30 cellular contexts compared by ENCODE assay signal in genomic region chr13:111941845-111942447, GRCh38.
"Had no signal": no experiment of that assay in that cellular context is flagged by ENCODE, and none has a peak within 500 bp of the region (broad histone marks: within the 10 kb centered on the region; RNA-seq: fewer than 3 reads in every experiment).

No MANE protein-coding gene starts in this region.

- H3K27ac ChIP-seq: coronary artery, dorsolateral prefrontal cortex, heart right ventricle, left lung, sigmoid colon, upper lobe of right lung had no signal

- H3K27ac Mint-ChIP-seq: activated CD4-positive, alpha-beta memory T cell treated with anti-CD3 and anti-CD28 coated beads for 36 hours; activated CD4-positive, alpha-beta T cell treated with anti-CD3 and anti-CD28 coated beads, Interleukin-2, amount 10 ng/mL, durations not matched to agents 24 days and 14 days; activated naive CD8-positive, alpha-beta T cell; activated T-cell treated with anti-CD3 and anti-CD28 coated beads, Interleukin-2, amount 50 U/mL, for 72 hours; effector memory CD8-positive, alpha-beta T cell; natural killer cell treated with Interleukin-12 subunit alpha and Interleukin-12 subunit beta and Interleukin-15 and Interleukin-18, amount 100 ng/mL, for 72 hours; stimulated activated memory B cell treated with anti-CD40 and anti-IgM and Interleukin-4, amounts not matched to agents 10 μg/mL and 1 μg/mL and 100 μg/mL, for 72 hours; stimulated activated naive CD8-positive, alpha-beta T cell treated with anti-CD3 and anti-CD28 coated beads, Interleukin-15, amount 100 ng/mL, for 72 hours had no signal

- DNase-seq: activated CD4-positive, alpha-beta memory T cell treated with anti-CD3 and anti-CD28 coated beads for 36 hours; activated CD4-positive, alpha-beta T cell treated with anti-CD3 and anti-CD28 coated beads, Interleukin-2, amount 10 ng/mL, durations not matched to agents 24 days and 14 days; activated CD4-positive, CD25-positive, alpha-beta regulatory T cell treated with anti-CD3 and anti-CD28 coated beads, Interleukin-2, amount 50 U/mL, for 72 hours; activated naive CD4-positive, alpha-beta T cell; activated T-cell treated with anti-CD3 and anti-CD28 coated beads for 4 hours; activated T-cell treated with anti-CD3 and anti-CD28 coated beads, Interleukin-2, amount 50 U/mL, for 72 hours; anterior cingulate cortex; effector memory CD8-positive, alpha-beta T cell; erythroblast; foreskin fibroblast; heart right ventricle; left lung; mesendoderm; mucosa of descending colon; sigmoid colon; small intestine; stimulated activated CD4-positive, alpha-beta T cell treated with anti-CD3 and anti-CD28 coated beads, Interleukin-1b, Interleukin-23, amount 100 ng/mL, for 48 hours; stimulated activated CD4-positive, alpha-beta T cell treated with anti-CD3 and anti-CD28 coated beads, Interleukin-4, amount 100 ng/mL, for 4 hours; stimulated activated CD8-positive, alpha-beta memory T cell treated with anti-CD3 and anti-CD28 coated beads, Interleukin-4, amount 100 ng/mL, for 48 hours; stimulated activated naive CD8-positive, alpha-beta T cell treated with anti-CD3 and anti-CD28 coated beads, Interleukin-15, amount 100 ng/mL, for 72 hours; substantia nigra; T-helper 2 cell; upper lobe of right lung had no signal

- ATAC-seq: activated T-cell treated with anti-CD3 and anti-CD28 coated beads, Interleukin-2, amount 50 U/mL, for 72 hours; effector memory CD8-positive, alpha-beta T cell; heart right ventricle; left lung; mucosa of descending colon; SK-N-SH treated with all-trans-retinoic acid at 6 μM for 48 hours; stimulated activated memory B cell treated with anti-CD40 and anti-IgM and Interleukin-4, amounts not matched to agents 10 μg/mL and 1 μg/mL and 100 μg/mL, for 72 hours; stimulated activated naive CD8-positive, alpha-beta T cell treated with anti-CD3 and anti-CD28 coated beads, Interleukin-15, amount 100 ng/mL, for 72 hours; upper lobe of right lung had no signal

- H3K4me1 Mint-ChIP-seq: activated CD4-positive, alpha-beta T cell treated with anti-CD3 and anti-CD28 coated beads, Interleukin-2, amount 10 ng/mL, durations not matched to agents 24 days and 14 days; stimulated activated memory B cell treated with anti-CD40 and anti-IgM and Interleukin-4, amounts not matched to agents 10 μg/mL and 1 μg/mL and 100 μg/mL, for 72 hours; stimulated activated naive CD8-positive, alpha-beta T cell treated with anti-CD3 and anti-CD28 coated beads, Interleukin-15, amount 100 ng/mL, for 72 hours had no signal

- H3K4me3 ChIP-seq: coronary artery, dorsolateral prefrontal cortex, heart right ventricle, left lung, lung, mucosa of descending colon, sigmoid colon, upper lobe of right lung had no signal

- H3K27me3 Mint-ChIP-seq: activated CD4-positive, alpha-beta T cell treated with anti-CD3 and anti-CD28 coated beads, Interleukin-2, amount 10 ng/mL, durations not matched to agents 24 days and 14 days; stimulated activated memory B cell treated with anti-CD40 and anti-IgM and Interleukin-4, amounts not matched to agents 10 μg/mL and 1 μg/mL and 100 μg/mL, for 72 hours had no signal

- H3K9me3 ChIP-seq: heart right ventricle, left lung, mucosa of descending colon, sigmoid colon, upper lobe of right lung had no signal

- H3K4me1 ChIP-seq: heart right ventricle, left lung, upper lobe of right lung had no signal

- H3K9me3 Mint-ChIP-seq: activated CD4-positive, alpha-beta memory T cell treated with anti-CD3 and anti-CD28 coated beads for 36 hours; activated CD4-positive, alpha-beta T cell treated with anti-CD3 and anti-CD28 coated beads, Interleukin-2, amount 10 ng/mL, durations not matched to agents 24 days and 14 days; activated T-cell treated with anti-CD3 and anti-CD28 coated beads, Interleukin-2, amount 50 U/mL, for 72 hours; natural killer cell treated with Interleukin-12 subunit alpha and Interleukin-12 subunit beta and Interleukin-15 and Interleukin-18, amount 100 ng/mL, for 72 hours; stimulated activated naive CD8-positive, alpha-beta T cell treated with anti-CD3 and anti-CD28 coated beads, Interleukin-15, amount 100 ng/mL, for 72 hours had no signal

- H3K36me3 Mint-ChIP-seq: activated CD4-positive, alpha-beta memory T cell treated with anti-CD3 and anti-CD28 coated beads for 36 hours; activated naive CD8-positive, alpha-beta T cell; natural killer cell treated with Interleukin-12 subunit alpha and Interleukin-12 subunit beta and Interleukin-15 and Interleukin-18, amount 100 ng/mL, for 72 hours; stimulated activated memory B cell treated with anti-CD40 and anti-IgM and Interleukin-4, amounts not matched to agents 10 μg/mL and 1 μg/mL and 100 μg/mL, for 72 hours had no signal

- H3K4me3 Mint-ChIP-seq: activated CD4-positive, alpha-beta memory T cell treated with anti-CD3 and anti-CD28 coated beads for 36 hours; activated CD4-positive, alpha-beta T cell treated with anti-CD3 and anti-CD28 coated beads, Interleukin-2, amount 10 ng/mL, durations not matched to agents 24 days and 14 days; activated naive CD8-positive, alpha-beta T cell; activated T-cell treated with anti-CD3 and anti-CD28 coated beads, Interleukin-2, amount 50 U/mL, for 72 hours; effector memory CD8-positive, alpha-beta T cell; natural killer cell treated with Interleukin-12 subunit alpha and Interleukin-12 subunit beta and Interleukin-15 and Interleukin-18, amount 100 ng/mL, for 72 hours; stimulated activated memory B cell treated with anti-CD40 and anti-IgM and Interleukin-4, amounts not matched to agents 10 μg/mL and 1 μg/mL and 100 μg/mL, for 72 hours; stimulated activated naive CD8-positive, alpha-beta T cell treated with anti-CD3 and anti-CD28 coated beads, Interleukin-15, amount 100 ng/mL, for 72 hours had no signal

- H3K36me3 ChIP-seq: heart right ventricle, left lung, sigmoid colon, upper lobe of right lung had no signal
